Comparison of ENCODE assay signal across 17 cellular contexts in genomic region chr6:56729719-56730118, GRCh38.
DNase-seq lines count a peak whose midpoint lies in the region; ATAC-seq, FAIRE-seq and TF ChIP-seq lines count a peak whose summit lies in the region.
"Had no signal": no experiment of that assay in that cellular context is flagged by ENCODE, and none has a peak within 500 bp of the region (broad histone marks: within the 10 kb centered on the region; RNA-seq: fewer than 3 reads in every experiment).

No MANE protein-coding gene starts in this region.

- H3K27ac ChIP-seq in A549 = peak overlapping the region; percentile 72 to 86
- peak overlapping the region; percentile 63 for H3K27ac ChIP-seq in VCaP
- H3K27ac ChIP-seq in keratinocyte (ENCODE audit: control insufficient read depth, insufficient read depth, low read length) = peak overlapping the region; percentile 75
- H3K27ac ChIP-seq in pancreas = peak overlapping the region in 1 of 4 donors; percentile 46
- H3K27ac ChIP-seq: thyroid gland, WERI-Rb-1 had no signal

- TF ChIP-seq POLR2A in A549 (IDR thresholded peaks at IDR 0.05; ENCODE audit: low read length) (no peak), H54 (IDR thresholded peaks at IDR 0.05; ENCODE audit: low read depth, low read length) (no peak)

- H3K4me1 ChIP-seq in A549 (peaks cover 97% of the 10 kb centered on the region), keratinocyte (ENCODE audit: control insufficient read depth, extremely low read depth, insufficient read depth, low read length) (peaks cover 34% of the 10 kb centered on the region), pancreas (peaks cover 9 to 30% (median 24%) of the 10 kb centered on the region in 3 donors)
- H3K4me1 ChIP-seq: thyroid gland had no signal

- H3K36me3 ChIP-seq in keratinocyte (ENCODE audit: control insufficient read depth in 2 of 2, extremely low read depth in 1 of 2, insufficient read depth in 2 of 2, low read length in 2 of 2) = no peaks in the 10 kb centered on the region
- no peaks in the 10 kb centered on the region for H3K36me3 ChIP-seq in pancreas
- H3K36me3 ChIP-seq: MG63, thyroid gland, WERI-Rb-1 had no signal

- intact Hi-C loops in pancreas (cut with DNase I) = no loop called here

- no peak for TF ChIP-seq CTCF in A549 (IDR thresholded peaks at IDR 0.05)
- TF ChIP-seq CTCF in VCaP (conservative IDR thresholded peaks at IDR 0.05) = no peak
- TF ChIP-seq CTCF in keratinocyte (optimal IDR thresholded peaks at IDR 0.05 in 1 of 3, IDR thresholded peaks at IDR 0.05 in 1 of 3, conservative IDR thresholded peaks at IDR 0.05 in 1 of 3; ENCODE audit: extremely low read depth in 1 of 3, insufficient read depth in 2 of 3, low read length in 3 of 3) = no peak
- TF ChIP-seq CTCF in pancreas (IDR thresholded peaks at IDR 0.05) = no peak

- no peaks in the 10 kb centered on the region for H3K79me2 ChIP-seq in keratinocyte (ENCODE audit: control insufficient read depth, insufficient read depth, low read length)

- ATAC-seq in A549 (no peak), left lobe of liver (no peak), HG02798 (IDR thresholded peaks at IDR 0.05; ENCODE audit: poor library complexity, unreplicated experiment) (no peak), pancreas (no peak)
- ATAC-seq: Right ventricle myocardium inferior, sciatic nerve had no signal

- H4K20me1 ChIP-seq in keratinocyte (ENCODE audit: control insufficient read depth, extremely low read depth, insufficient read depth, low read length) = no peaks in the 10 kb centered on the region

- 40% methylated on average over 3 of the region's 3 CpGs for WGBS in A549 (ENCODE audit: missing lambda C conversion rate)
- WGBS in pancreas, 2 donors = 53 to 54% methylated on average over 3 of the region's 3 CpGs

- H3K9me1 ChIP-seq in keratinocyte (ENCODE audit: control insufficient read depth, extremely low read depth, insufficient read depth, low read length) = no peaks in the 10 kb centered on the region

- H3K9me3 ChIP-seq in A549 (no peaks in the 10 kb centered on the region), keratinocyte (ENCODE audit: control insufficient read depth, low read depth, low read length) (no peaks in the 10 kb centered on the region), pancreas (no peaks in the 10 kb centered on the region)
- H3K9me3 ChIP-seq: MG63, thyroid gland had no signal

- H3K4me2 ChIP-seq in A549 (peak overlapping the region; percentile 64), keratinocyte (ENCODE audit: control insufficient read depth, extremely low read depth, insufficient read depth, low read depth, low read length) (peak overlapping the region; percentile 77)

- H3K4me3 ChIP-seq in A549 = 0 out of 3 replicates have a peak overlapping the region, but pooled peaks have one; percentile 3
- H3K4me3 ChIP-seq in keratinocyte (ENCODE audit: control insufficient read depth in 2 of 3, extremely low read depth in 1 of 3, insufficient read depth in 2 of 3, low read depth in 1 of 3, low read length in 3 of 3) = no peak overlapping the region
- no peak overlapping the region for H3K4me3 ChIP-seq in pancreas
- H3K4me3 ChIP-seq: MG63, thyroid gland had no signal

- no peak overlapping the region for H3K9ac ChIP-seq in keratinocyte (ENCODE audit: control insufficient read depth, extremely low read depth, insufficient read depth, low read length)

- CTCF ChIA-PET in A549 (lab: Yijun Ruan, JAX) = interaction anchor here (1.3 to 1.7 kb wide), 5 partner anchors 11 to 21 kb away, joined by 4 to 6 read pairs (median 4); no protein-coding TSS in a partner anchor

- TF ChIP-seq RAD21 in A549 (conservative IDR thresholded peaks at IDR 0.05 in 1 of 2, IDR thresholded peaks at IDR 0.05 in 1 of 2) = no peak

- dilution Hi-C loops in keratinocyte (cut with MboI; ENCODE audit: extremely low pct_ligation_motif_present, low sequenced_read_pairs) = no loop called here

- no peak for TF ChIP-seq EP300 in A549 (IDR thresholded peaks at IDR 0.05)

- H3K27me3 ChIP-seq in keratinocyte (ENCODE audit: control insufficient read depth, extremely low read depth, insufficient read depth, low read length) = no peaks in the 10 kb centered on the region
- no peaks in the 10 kb centered on the region for H3K27me3 ChIP-seq in pancreas
- H3K27me3 ChIP-seq: MG63, thyroid gland had no signal

- POLR2A ChIA-PET in A549 (lab: Yijun Ruan, JAX) = no interaction called here

- FAIRE-seq in A549 (lab: Jason Lieb, UNC) (no peak), H54 (lab: Jason Lieb, UNC) (peak; percentile 96), keratinocyte (lab: Jason Lieb, UNC) (peak; percentile 66), pancreas (lab: Jason Lieb, UNC) (no peak)
- FAIRE-seq: endometrium had no signal

- no peak overlapping the region for H2AFZ ChIP-seq in keratinocyte (ENCODE audit: control insufficient read depth, low read length)

- DNase-seq in A549 (ENCODE audit: low read depth in 1 of 2, low spot score in 1 of 2) (no peak), H54 (ENCODE audit: insufficient read length, low spot score) (no peak), keratinocyte (ENCODE audit: low read depth, low spot score) (no peak), germinal center (ENCODE audit: low spot score) (no peak), left lobe of liver (ENCODE audit: low spot score) (no peak), pancreas (no peak)
- DNase-seq: AML-193, amygdala, DMS79 treated with DMSO at 0.1 percent for 48 hours, MG63, thyroid gland, WERI-Rb-1 had no signal

TF ChIP-seq in A549, 52 proteins besides CTCF, POLR2A, EP300 and RAD21:
- TF ChIP-seq GATA3 (IDR thresholded peaks at IDR 0.05; ENCODE audit: borderline replicate concordance) (peak; percentile 63; the same call in 1 of the 2 replicates), KDM5A (IDR thresholded peaks at IDR 0.05) (no peak), HEYL (CRISPR knock-in tag; IDR thresholded peaks at IDR 0.05) (no peak)
